Comparison of ENCODE assay signal across 27 cellular contexts in genomic region chr16:16003719-16004313, GRCh38. TPM values are rescaled to one million over a fixed set of nuclear protein-coding genes. Genes with fewer than 3 reads are reported as not detected.
DNase-seq lines count a peak whose midpoint lies in the region; ATAC-seq and TF ChIP-seq lines count a peak whose summit lies in the region.
"Had no signal": no experiment of that assay in that cellular context is flagged by ENCODE, and none has a peak within 500 bp of the region (broad histone marks: within the 10 kb centered on the region; RNA-seq: fewer than 3 reads in every experiment).

No MANE protein-coding gene starts in this region.

- no peaks in the 10 kb centered on the region for H3K27me3 Mint-ChIP-seq in stimulated activated naive B cell treated with anti-CD40 and anti-IgM and Interleukin-4, amounts not matched to agents 10 μg/mL and 1 μg/mL and 100 μg/mL, for 72 hours
- H3K27me3 Mint-ChIP-seq in H9 (ENCODE audit: low read depth), result no peaks in the 10 kb centered on the region; the same call in 1 of the 2 replicates
- H3K27me3 Mint-ChIP-seq: dendritic cell treated with granulocyte-macrophage colony-stimulating factor and Interleukin-4, amounts not matched to agents 40 ng/mL and 50 ng/mL, for 4 days; naive thymus-derived CD8-positive, alpha-beta T cell had no signal

- peaks cover 17 to 46% of the 10 kb centered on the region in 2 donors for H3K36me3 Mint-ChIP-seq in stimulated activated naive B cell treated with anti-CD40 and anti-IgM and Interleukin-4, amounts not matched to agents 10 μg/mL and 1 μg/mL and 100 μg/mL, for 72 hours
- peaks cover 3 to 10% (median 3%) of the 10 kb centered on the region in 3 experiments; a peak in 4 of 7 replicates for H3K36me3 Mint-ChIP-seq in H9 (ENCODE audit: insufficient read depth in 1 of 3, low read depth in 3 of 3)

- no peak for TF ChIP-seq POLR2A in esophagus squamous epithelium (IDR thresholded peaks at IDR 0.05)

- H3K4me3 ChIP-seq in GM23248, result no peak overlapping the region
- no peak overlapping the region for H3K4me3 ChIP-seq in RWPE2 (ENCODE audit: severe bottlenecking)
- H3K4me3 ChIP-seq in esophagus squamous epithelium, result no peak overlapping the region
- H3K4me3 ChIP-seq: adrenal gland, cardiac muscle cell, GM12878, heart left ventricle, suprapubic skin, uterus had no signal

- no peak overlapping the region for H4K91ac ChIP-seq in H9 (ENCODE audit: insufficient read length, low read depth, low read length)

- in situ Hi-C loops in GM23248 (cut with MboI), result no loop called here

- no peak overlapping the region for H3K23ac ChIP-seq in H9 (ENCODE audit: insufficient read length, low read depth, low read length)

- H3K4ac ChIP-seq in H9 (ENCODE audit: low read depth, low read length), result no peak overlapping the region

- peak overlapping the region; percentile 32 for H3K27ac Mint-ChIP-seq in stimulated activated naive B cell treated with anti-CD40 and anti-IgM and Interleukin-4, amounts not matched to agents 10 μg/mL and 1 μg/mL and 100 μg/mL, for 72 hours
- H3K27ac Mint-ChIP-seq in H9, result no peak overlapping the region; a peak in 1 of 7 replicates
- H3K27ac Mint-ChIP-seq: dendritic cell treated with granulocyte-macrophage colony-stimulating factor and Interleukin-4, amounts not matched to agents 40 ng/mL and 50 ng/mL, for 4 days had no signal

- TF ChIP-seq CTCF in RWPE2 (IDR thresholded peaks at IDR 0.05; ENCODE audit: poor library complexity, severe bottlenecking) (no peak), esophagus squamous epithelium (IDR thresholded peaks at IDR 0.05) (no peak), H9 (conservative IDR thresholded peaks at IDR 0.05) (no peak)

- peaks cover 48% of the 10 kb centered on the region for H3F3A ChIP-seq in GM23248 (ENCODE audit: insufficient read depth)

- peaks cover 3% of the 10 kb centered on the region for H3K79me1 ChIP-seq in H9 (ENCODE audit: insufficient read depth, low read depth, low read length, poor library complexity, severe bottlenecking)

- H3K4me3 Mint-ChIP-seq in stimulated activated naive B cell treated with anti-CD40 and anti-IgM and Interleukin-4, amounts not matched to agents 10 μg/mL and 1 μg/mL and 100 μg/mL, for 72 hours, result no peak overlapping the region
- H3K4me3 Mint-ChIP-seq in H9, result no peak overlapping the region
- H3K4me3 Mint-ChIP-seq: dendritic cell treated with granulocyte-macrophage colony-stimulating factor and Interleukin-4, amounts not matched to agents 40 ng/mL and 50 ng/mL, for 4 days; naive thymus-derived CD8-positive, alpha-beta T cell had no signal

- H4K5ac ChIP-seq in H9 (ENCODE audit: insufficient read length, low read depth, low read length), result no peak overlapping the region

- H3K36me3 ChIP-seq in GM23248 (ENCODE audit: low read depth) (no peaks in the 10 kb centered on the region), RWPE2 (ENCODE audit: low read depth) (peaks cover 8% of the 10 kb centered on the region; the same call in 1 of the 2 replicates), esophagus squamous epithelium (peaks cover 0 to 10% (median 0%) of the 10 kb centered on the region in 3 donors)
- H3K36me3 ChIP-seq: adrenal gland, cardiac muscle cell, suprapubic skin, uterus had no signal

- H3K56ac ChIP-seq in H9 (ENCODE audit: insufficient read length, low read depth, low read length), result no peak overlapping the region

- peaks cover 29 to 46% of the 10 kb centered on the region in 2 donors for H3K4me1 Mint-ChIP-seq in stimulated activated naive B cell treated with anti-CD40 and anti-IgM and Interleukin-4, amounts not matched to agents 10 μg/mL and 1 μg/mL and 100 μg/mL, for 72 hours
- peaks cover 7 to 9% of the 10 kb centered on the region in 2 experiments; a peak in 3 of 4 replicates for H3K4me1 Mint-ChIP-seq in H9

- no peak overlapping the region for H2BK120ac ChIP-seq in H9 (ENCODE audit: low read depth, low read length, poor library complexity, severe bottlenecking)

- H3K27me3 ChIP-seq in GM23248 (replicated peaks; ENCODE audit: insufficient read depth) (no peaks in the 10 kb centered on the region), RWPE2 (ENCODE audit: insufficient read depth, poor library complexity, severe bottlenecking) (no peaks in the 10 kb centered on the region), esophagus squamous epithelium (no peaks in the 10 kb centered on the region), H9 (ENCODE audit: insufficient read depth, low read length) (no peaks in the 10 kb centered on the region)
- H3K27me3 ChIP-seq: adrenal gland, cardiac muscle cell, heart left ventricle, suprapubic skin, uterus had no signal

- H2BK20ac ChIP-seq in H9 (ENCODE audit: low read depth, low read length, poor library complexity, severe bottlenecking), result no peak overlapping the region

- ATAC-seq in RWPE2 (ENCODE audit: low read depth), result peak; percentile 38; the same call in 2 of the 3 replicates
- no peak for ATAC-seq in stimulated activated naive B cell treated with anti-CD40 and anti-IgM and Interleukin-4, amounts not matched to agents 10 μg/mL and 1 μg/mL and 100 μg/mL, for 72 hours (replicated peaks)
- ATAC-seq in HG02970 (IDR thresholded peaks at IDR 0.05; ENCODE audit: low FRiP score, unreplicated experiment), result no peak
- ATAC-seq: GM12878; heart left ventricle; naive thymus-derived CD8-positive, alpha-beta T cell had no signal

- no peak overlapping the region for H2BK5ac ChIP-seq in H9 (ENCODE audit: insufficient read length, low read length)

- no peak overlapping the region for H2AFZ ChIP-seq in GM23248
- H2AFZ ChIP-seq in H9 (ENCODE audit: low read length), result no peak overlapping the region
- H2AFZ ChIP-seq: parathyroid adenoma had no signal

- H3K79me2 ChIP-seq in GM23248 (ENCODE audit: insufficient read depth) (peaks cover 88% of the 10 kb centered on the region), H9 (ENCODE audit: insufficient read depth, low read length) (peaks cover 3% of the 10 kb centered on the region; the same call in 1 of the 2 replicates)

- no peak overlapping the region for H2AK5ac ChIP-seq in H9 (ENCODE audit: insufficient read length, low read length)

- H3K9me2 ChIP-seq in GM23248 (ENCODE audit: insufficient read depth), result no peaks in the 10 kb centered on the region

- DNase-seq in GM23248 (no peak), RWPE2 (ENCODE audit: low spot score) (no peak), esophagus squamous epithelium (lab: John Stamatoyannopoulos, UW) (no peak), anterior cingulate cortex (lab: John Stamatoyannopoulos, UW) (no peak), H9 (no peak)
- no peak for DNase-seq in stimulated activated naive B cell treated with anti-CD40 and anti-IgM and Interleukin-4, amounts not matched to agents 10 μg/mL and 1 μg/mL and 100 μg/mL, for 72 hours
- DNase-seq: activated CD4-positive, alpha-beta T cell treated with anti-CD3 and anti-CD28 coated beads, Interleukin-2, amount 50 U/mL, for 4 hours; activated naive CD4-positive, alpha-beta T cell; adrenal gland; COR-L47; DND-41; heart left ventricle; naive thymus-derived CD8-positive, alpha-beta T cell; NCI-H1048; NCI-H2029; NCI-H2227 treated with DMSO at 0.1 percent for 48 hours; NCI-H748 treated with DMSO at 0.1 percent for 48 hours; SHP77 treated with DMSO at 0.1 percent for 48 hours; T-helper 2 cell; uterus had no signal

- no peak overlapping the region for H3K18ac ChIP-seq in H9 (ENCODE audit: insufficient read length, low read depth, low read length)

- H4K20me1 ChIP-seq in GM23248 (ENCODE audit: insufficient read depth) (no peaks in the 10 kb centered on the region), H9 (ENCODE audit: control insufficient read depth, insufficient read depth, insufficient read length) (no peaks in the 10 kb centered on the region)

- 43 to 50% methylated on average over 1 of the region's 1 CpG for WGBS in GM23248 (ENCODE audit: low coverage in 1 of 2, low lambda C conversion rate in 2 of 2, missing lambda C conversion rate in 2 of 2), 2 experiments
- WGBS in esophagus squamous epithelium, 2 donors, result 23 to 93% methylated on average over 1 of the region's 1 CpG
- WGBS in H9 (ENCODE audit: extremely low coverage, insufficient read length, low lambda C conversion rate), result no CpG with 5 or more reads among the region's 1 CpG

- peaks cover 33% of the 10 kb centered on the region for H3K4me1 ChIP-seq in GM23248 (ENCODE audit: insufficient read depth)
- H3K4me1 ChIP-seq in RWPE2 (ENCODE audit: insufficient read depth, poor library complexity, severe bottlenecking), result peaks cover 6% of the 10 kb centered on the region
- H3K4me1 ChIP-seq in esophagus squamous epithelium, result peaks cover 5 to 18% (median 6%) of the 10 kb centered on the region in 3 donors
- no peaks in the 10 kb centered on the region for H3K4me1 ChIP-seq in H9 (ENCODE audit: insufficient read depth, low read length)
- H3K4me1 ChIP-seq: parathyroid adenoma had no signal

- H4K8ac ChIP-seq in H9 (replicated peaks; ENCODE audit: insufficient read length, low read depth, low read length), result no peak overlapping the region

- no peak overlapping the region for H3T11ph ChIP-seq in H9 (ENCODE audit: low read length)

- H3K23me2 ChIP-seq in H9 (ENCODE audit: insufficient read length, low read depth, low read length, poor library complexity, severe bottlenecking), result no peaks in the 10 kb centered on the region

- peaks cover 3 to 10% of the 10 kb centered on the region in 2 donors for H3K9me3 Mint-ChIP-seq in stimulated activated naive B cell treated with anti-CD40 and anti-IgM and Interleukin-4, amounts not matched to agents 10 μg/mL and 1 μg/mL and 100 μg/mL, for 72 hours
- H3K9me3 Mint-ChIP-seq in H9, result no peaks in the 10 kb centered on the region
- H3K9me3 Mint-ChIP-seq: dendritic cell treated with granulocyte-macrophage colony-stimulating factor and Interleukin-4, amounts not matched to agents 40 ng/mL and 50 ng/mL, for 4 days had no signal

- no peak overlapping the region for H2BK12ac ChIP-seq in H9 (ENCODE audit: insufficient read length, low read depth, low read length)

- no peak overlapping the region for H2BK15ac ChIP-seq in H9 (ENCODE audit: low read depth, low read length)

- H3K4me2 ChIP-seq in GM23248 (ENCODE audit: unreplicated experiment), result peak overlapping the region; percentile 40
- H3K4me2 ChIP-seq in H9 (ENCODE audit: insufficient read depth, insufficient read length, low read length), result no peak overlapping the region

- H3K9ac ChIP-seq in GM23248 (no peak overlapping the region), H9 (ENCODE audit: extremely low read depth, insufficient read length, low read length) (no peak overlapping the region)
- H3K9ac ChIP-seq: parathyroid adenoma had no signal

- intact Hi-C loops in esophagus squamous epithelium (cut with DNase I), result no loop called here

- no peak overlapping the region for H3K14ac ChIP-seq in H9 (ENCODE audit: insufficient read depth, low read length)

- H3K27ac ChIP-seq in GM23248 (peak overlapping the region; percentile 40; the same call in 1 of the 2 replicates), RWPE2 (ENCODE audit: poor library complexity, severe bottlenecking) (peak overlapping the region; percentile 41), esophagus squamous epithelium (peak overlapping the region in 3 of 4 donors; percentile 3 to 65 (median 59)), H9 (ENCODE audit: insufficient read length, low read depth, low read length) (no peak overlapping the region)
- H3K27ac ChIP-seq: adrenal gland, cardiac muscle cell, parathyroid adenoma, suprapubic skin, uterus, VCaP had no signal

- H3K9me3 ChIP-seq in GM23248 (ENCODE audit: low read depth) (no peaks in the 10 kb centered on the region), RWPE2 (ENCODE audit: severe bottlenecking) (no peaks in the 10 kb centered on the region), esophagus squamous epithelium (no peaks in the 10 kb centered on the region), H9 (ENCODE audit: control insufficient read depth, low read depth, low read length) (no peaks in the 10 kb centered on the region)
- H3K9me3 ChIP-seq: adrenal gland, heart left ventricle, suprapubic skin, uterus had no signal

RNA-seq across cellular contexts. Expression of gene ABCC1, which starts 54.4 kb away (rescaled TPM):
- total RNA-seq in GM23248 (2014; rRNA removed; shearing (Covaris generic)), result 25.5 and 28.6 TPM in 2 replicates
- polyA plus RNA-seq in GM23248 (2016; fragmentation: Nextera tagmentation; extraction: Ambion mirVana), result 16.2 and 16.5 TPM in 2 replicates
- total RNA-seq in esophagus squamous epithelium, result 10 to 100 TPM; 22.9 to 56.7 (median 46.9) TPM
- total RNA-seq in H9 (2021), result 51.7 and 56.4 TPM in 2 replicates
